8 cellular contexts compared by ENCODE assay signal in genomic region chr19:29667941-29668340, GRCh38. TPM values are rescaled to one million over a fixed set of nuclear protein-coding genes. Genes with fewer than 3 reads are reported as not detected.
DNase-seq lines count a peak whose midpoint lies in the region; ATAC-seq and TF ChIP-seq lines count a peak whose summit lies in the region.

No MANE protein-coding gene starts in this region.

- no peak for ATAC-seq in GM19455 (IDR thresholded peaks at IDR 0.05; ENCODE audit: unreplicated experiment)

- intact Hi-C loops in OCI-LY7 (cut with micrococcal nuclease; ENCODE audit: unreplicated experiment), result no loop called here
- intact Hi-C loops in prostate gland (cut with DNase I), result loop anchor here (10.0 kb wide), 1 partner anchor 47 kb away; the partner anchor contains the start of gene C19orf12

- H3K36me3 Mint-ChIP-seq in activated naive CD8-positive, alpha-beta T cell treated with anti-CD3 and anti-CD28 coated beads for 36 hours, result peaks cover 43% of the 10 kb centered on the region
- H3K36me3 Mint-ChIP-seq in glutamatergic neuron (ENCODE audit: unreplicated experiment), result no peaks in the 10 kb centered on the region

- no peak for TF ChIP-seq POLR2A in prostate gland (IDR thresholded peaks at IDR 0.05)

- H3K9me2 ChIP-seq in OCI-LY7 (ENCODE audit: insufficient read depth, low read length), result no peaks in the 10 kb centered on the region

- TF ChIP-seq CTCF in GM10266 (IDR thresholded peaks at IDR 0.05; ENCODE audit: control insufficient read depth, insufficient read depth, low read depth, missing control alignments) (peak; percentile 29), OCI-LY7 (conservative IDR thresholded peaks at IDR 0.05; ENCODE audit: low read length) (peak; percentile 63), prostate gland (IDR thresholded peaks at IDR 0.05) (no peak), glutamatergic neuron (IDR thresholded peaks at IDR 0.05; ENCODE audit: partially characterized antibody, unreplicated experiment) (no peak)

- no peaks in the 10 kb centered on the region for H3K9me3 ChIP-seq in OCI-LY7 (ENCODE audit: low read length)
- no peaks in the 10 kb centered on the region for H3K9me3 ChIP-seq in prostate gland

- POLR2A ChIA-PET in OCI-LY7 (lab: Charles Lee), result interaction anchor here (0.6 kb wide), 2 partner anchors 772 to 1877 kb away, joined by 3 read pairs; no protein-coding TSS in a partner anchor

- H3K27ac ChIP-seq in OCI-LY7 (ENCODE audit: low read depth, low read length, poor library complexity, severe bottlenecking), result no peak overlapping the region
- H3K27ac ChIP-seq in prostate gland, result peak overlapping the region; percentile 89 to 91

- H3K27ac Mint-ChIP-seq in activated naive CD8-positive, alpha-beta T cell treated with anti-CD3 and anti-CD28 coated beads for 36 hours, result peak overlapping the region; percentile 85
- no peak overlapping the region for H3K27ac Mint-ChIP-seq in glutamatergic neuron (ENCODE audit: unreplicated experiment)

- no peaks in the 10 kb centered on the region for H3K79me2 ChIP-seq in OCI-LY7 (ENCODE audit: insufficient read depth, low read depth, low read length)

- H3K4me1 Mint-ChIP-seq in activated naive CD8-positive, alpha-beta T cell treated with anti-CD3 and anti-CD28 coated beads for 36 hours, result peaks cover 76% of the 10 kb centered on the region
- H3K4me1 Mint-ChIP-seq in glutamatergic neuron (ENCODE audit: low read depth, unreplicated experiment), result no peaks in the 10 kb centered on the region

- no peaks in the 10 kb centered on the region for H3K27me3 ChIP-seq in prostate gland (replicated peaks; ENCODE audit: insufficient read depth)

- H3K4me3 Mint-ChIP-seq in activated naive CD8-positive, alpha-beta T cell treated with anti-CD3 and anti-CD28 coated beads for 36 hours, result peak overlapping the region; percentile 89
- H3K4me3 Mint-ChIP-seq in glutamatergic neuron (ENCODE audit: unreplicated experiment), result no peak overlapping the region

- H2AFZ ChIP-seq in OCI-LY7 (ENCODE audit: low read length), result no peak overlapping the region

- CTCF ChIA-PET in OCI-LY7 (lab: Charles Lee; ENCODE audit: unreplicated experiment), result interaction anchor here (0.7 to 2.2 kb wide), 2 partner anchors 26 to 58 kb away, joined by 3 to 5 read pairs; no protein-coding TSS in a partner anchor

- no peaks in the 10 kb centered on the region for H4K20me1 ChIP-seq in OCI-LY7 (ENCODE audit: insufficient read depth, low read length)

- no peaks in the 10 kb centered on the region for H3K27me3 Mint-ChIP-seq in activated naive CD8-positive, alpha-beta T cell treated with anti-CD3 and anti-CD28 coated beads for 36 hours
- peaks cover 12% of the 10 kb centered on the region for H3K27me3 Mint-ChIP-seq in glutamatergic neuron (ENCODE audit: unreplicated experiment)

- peaks cover 48% of the 10 kb centered on the region for H3K4me1 ChIP-seq in OCI-LY7 (ENCODE audit: insufficient read depth, low read length, poor library complexity, severe bottlenecking)
- H3K4me1 ChIP-seq in prostate gland (replicated peaks), result peaks cover 45% of the 10 kb centered on the region

- H3K4me2 ChIP-seq in OCI-LY7 (ENCODE audit: low read length), result peak overlapping the region; percentile 21; the same call in 1 of the 2 replicates

- H3K4me3 ChIP-seq in OCI-LY7 (ENCODE audit: low read depth, low read length, poor library complexity, severe bottlenecking), result no peak overlapping the region
- H3K4me3 ChIP-seq in prostate gland, result peak overlapping the region in 1 of 2 donors; percentile 76

- 65% methylated on average over 7 of the region's 7 CpGs for WGBS in prostate gland

- no peaks in the 10 kb centered on the region for H3K36me3 ChIP-seq in OCI-LY7 (ENCODE audit: insufficient read depth, low read length)
- no peaks in the 10 kb centered on the region for H3K36me3 ChIP-seq in prostate gland

- peaks cover 5% of the 10 kb centered on the region for H3K9me3 Mint-ChIP-seq in activated naive CD8-positive, alpha-beta T cell treated with anti-CD3 and anti-CD28 coated beads for 36 hours
- H3K9me3 Mint-ChIP-seq in glutamatergic neuron (ENCODE audit: unreplicated experiment), result peaks cover 4% of the 10 kb centered on the region

- BruUV-seq in OCI-LY7 (replicated peaks; lab: Mats Ljungman, UMichigan), result no TSS peak

- DNase-seq in GM10266 (ENCODE audit: extremely low spot score) (no peak), OCI-LY7 (ENCODE audit: low spot score) (peak; percentile 64), prostate gland (ENCODE audit: low spot score) (no peak), NOMO-1 treated with dmso at 0.1 percent for 144 hours (lab: John Stamatoyannopoulos, UW; ENCODE audit: unreplicated experiment) (no peak), medulla oblongata (ENCODE audit: extremely low spot score) (no peak), glutamatergic neuron (no peak)
- DNase-seq in activated naive CD8-positive, alpha-beta T cell treated with anti-CD3 and anti-CD28 coated beads for 36 hours, result peak; percentile 64

RNA-seq across cellular contexts. Expression of gene PLEKHF1, which starts 2.7 kb away (rescaled TPM):
- 7.0 TPM in 2 replicates for total RNA-seq in OCI-LY7 (2014; rRNA removed; shearing (Covaris generic))
- 4.5 and 5.0 TPM in 2 replicates for total RNA-seq in OCI-LY7 (2022)
- total RNA-seq in activated naive CD8-positive, alpha-beta T cell treated with anti-CD3 and anti-CD28 coated beads for 36 hours, result 10 to 100 TPM; 21.7 to 22.2 TPM
- 10 to 100 TPM; 64.3 to 64.4 TPM for total RNA-seq in prostate gland
- total RNA-seq in glutamatergic neuron (ENCODE audit: unreplicated experiment), result 0.96 TPM

RNA-seq across cellular contexts. Expression of gene C19orf12, which starts 47.1 kb away (rescaled TPM):
- total RNA-seq in OCI-LY7 (2014; rRNA removed; shearing (Covaris generic)), result 11.9 and 12.5 TPM in 2 replicates
- 17.0 and 20.6 TPM in 2 replicates for total RNA-seq in OCI-LY7 (2022)
- total RNA-seq in activated naive CD8-positive, alpha-beta T cell treated with anti-CD3 and anti-CD28 coated beads for 36 hours, result 10 to 100 TPM; 30.9 to 32.3 TPM
- total RNA-seq in prostate gland, result 10 to 100 TPM; 27.9 to 42.4 TPM
- total RNA-seq in glutamatergic neuron (ENCODE audit: unreplicated experiment), result 66.7 TPM

Comparison
In these comparisons a context has a peak if more than half of its experiments do, and no peak if none do; other contexts are left out.
1. DNase-seq: peak in OCI-LY7 (single experiment) and activated naive CD8-positive, alpha-beta T cell treated with anti-CD3 and anti-CD28 coated beads for 36 hours (single experiment); none in GM10266 (single experiment), prostate gland (single experiment), NOMO-1 treated with dmso at 0.1 percent for 144 hours (single experiment), medulla oblongata (single experiment) and glutamatergic neuron (single experiment).
2. CTCF ChIP-seq: peak in GM10266 (single experiment) and OCI-LY7 (single experiment); none in prostate gland (0 of 4) and glutamatergic neuron (single experiment).